Comparison of ENCODE assay signal across 8 cellular contexts in genomic region chr12:132189378-132190011, GRCh38.
DNase-seq lines count a peak whose midpoint lies in the region; ATAC-seq lines count a peak whose summit lies in the region.

No MANE protein-coding gene starts in this region.

- peak; percentile 49 for DNase-seq in NCI-H2029 (lab: John Stamatoyannopoulos, UW)
- no peak for DNase-seq in NCI-H2029 treated with DMSO at 0.1 percent for 48 hours (lab: John Stamatoyannopoulos, UW)
- DNase-seq in NCI-H1930 (lab: John Stamatoyannopoulos, UW) = peak; percentile 16 to 64
- peak; percentile 66 for DNase-seq in cerebellar cortex (ENCODE audit: low spot score)
- DNase-seq in kidney tubule cell (ENCODE audit: low spot score) = peak; percentile 90
- DNase-seq in stimulated activated CD4-positive, alpha-beta T cell treated with anti-CD3 and anti-CD28 coated beads, Interleukin-15, amount 100 ng/mL, for 48 hours (ENCODE audit: low read depth in 2 of 2) = peak; percentile 84 to 91

- peak; percentile 85 for ATAC-seq in HG02840 (IDR thresholded peaks at IDR 0.05; ENCODE audit: low FRiP score, unreplicated experiment)
- ATAC-seq in activated CD4-positive, CD25-positive, alpha-beta regulatory T cell treated with anti-CD3 and anti-CD28 coated beads, Interleukin-2, amount 50 U/mL, for 24 hours = peak; percentile 94 to 95
